ENCODE assay signal across 8 cellular contexts in genomic region chr22:23385301-23386244, GRCh38.
A peak's percentile ranks its signal among the peaks of the same experiment; 100 is the strongest.
DNase-seq lines count a peak whose midpoint lies in the region; ATAC-seq and TF ChIP-seq lines count a peak whose summit lies in the region.

No MANE protein-coding gene starts in this region.

- H2BK20ac ChIP-seq in IMR-90 (ENCODE audit: low read depth, low read length), result no peak overlapping the region

- H4K8ac ChIP-seq in IMR-90 (ENCODE audit: low read depth in 2 of 2, low read length in 2 of 2), result no peak overlapping the region

- H2BK5ac ChIP-seq in IMR-90 (ENCODE audit: low read depth, low read length, poor library complexity, severe bottlenecking), result no peak overlapping the region

- H3K4me1 ChIP-seq in IMR-90 (ENCODE audit: control insufficient read depth, insufficient read depth, low read length) (no peaks in the 10 kb centered on the region), Peyer's patch (peaks cover 0 to 3% (median 0%) of the 10 kb centered on the region in 4 donors)

- H3K4ac ChIP-seq in IMR-90 (ENCODE audit: low read depth, low read length), result no peak overlapping the region

- H3K27ac ChIP-seq in IMR-90 (ENCODE audit: insufficient read depth, low read length) (no peak overlapping the region), Peyer's patch (no peak overlapping the region)

- H2BK15ac ChIP-seq in IMR-90 (ENCODE audit: low read depth, low read length), result no peak overlapping the region

- dilution Hi-C loops in IMR-90 (cut with HindIII; ENCODE audit: low sequenced_read_pairs, unreplicated experiment), result no loop called here

- no peaks in the 10 kb centered on the region for H4K20me1 ChIP-seq in IMR-90 (ENCODE audit: insufficient read depth, low read length)

- CTCF ChIA-PET in IMR-90 (lab: Yijun Ruan, JAX), result interaction anchor here (0.6 to 1.3 kb wide), 16 partner anchors 12 to 501 kb away, joined by 3 to 13 read pairs (median 4); no protein-coding TSS in a partner anchor

- 0% methylated on average over 2 of the region's 20 CpGs; no CpG with 5 or more reads in 1 of the 2 experiments for WGBS in IMR-90 (ENCODE audit: extremely low coverage in 2 of 2, insufficient read length in 1 of 2), 2 experiments

- no peak overlapping the region for H3K23ac ChIP-seq in IMR-90 (ENCODE audit: low read depth, low read length)

- H3K4me1 Mint-ChIP-seq in neural crest cell, result no peaks in the 10 kb centered on the region

- no peaks in the 10 kb centered on the region for H3K27me3 Mint-ChIP-seq in neural crest cell (ENCODE audit: low read depth)

- no peak overlapping the region for H2AK5ac ChIP-seq in IMR-90 (ENCODE audit: low read depth, low read length)

- H3K9ac ChIP-seq in IMR-90 (ENCODE audit: low read depth, low read length), result no peak overlapping the region

- intact Hi-C loops in IMR-90 (cut with micrococcal nuclease), result loop anchor here (1.0 to 2.0 kb wide), 4 partner anchors 63 to 207 kb away; no protein-coding TSS in a partner anchor

- no peak overlapping the region for H3K56ac ChIP-seq in IMR-90 (ENCODE audit: extremely low read depth, insufficient read depth, low read length)

- no peaks in the 10 kb centered on the region for H3K79me1 ChIP-seq in IMR-90 (ENCODE audit: low read depth in 1 of 2, low read length in 2 of 2)

- no peaks in the 10 kb centered on the region for H3K36me3 ChIP-seq in IMR-90 (ENCODE audit: control insufficient read depth, insufficient read depth, low read length)
- H3K36me3 ChIP-seq in Peyer's patch, result no peaks in the 10 kb centered on the region

- H2AK9ac ChIP-seq in IMR-90 (replicated peaks; ENCODE audit: low read depth, low read length, poor library complexity), result no peak overlapping the region

- H2AFZ ChIP-seq in IMR-90 (replicated peaks; ENCODE audit: low read length, poor library complexity), result peak overlapping the region; percentile 84

- H3K27me3 ChIP-seq in IMR-90 (ENCODE audit: control insufficient read depth, insufficient read depth, low read length) (peaks cover 3% of the 10 kb centered on the region; the same call in 1 of the 2 replicates), Peyer's patch (no peaks in the 10 kb centered on the region)

- in situ Hi-C loops in IMR-90 (cut with MboI; ENCODE audit: low sequenced_read_pairs), result no loop called here

- H3K18ac ChIP-seq in IMR-90 (ENCODE audit: low read depth, low read length), result no peak overlapping the region

- H3K14ac ChIP-seq in IMR-90 (replicated peaks; ENCODE audit: low read depth, low read length), result no peak overlapping the region

- H3K9me3 Mint-ChIP-seq in neural crest cell, result no peaks in the 10 kb centered on the region

- peak; percentile 96 for TF ChIP-seq CTCF in IMR-90 (conservative IDR thresholded peaks at IDR 0.05; ENCODE audit: low read depth, low read length)
- peak; percentile 88 to 100 (median 98) for TF ChIP-seq CTCF in Peyer's patch (IDR thresholded peaks at IDR 0.05)
- TF ChIP-seq CTCF in fibroblast of pulmonary artery (IDR thresholded peaks at IDR 0.05; ENCODE audit: low read length, missing control alignments), result peak; percentile 91
- TF ChIP-seq CTCF in neural crest cell (conservative IDR thresholded peaks at IDR 0.05), result peak; percentile 97

- no peak for TF ChIP-seq POLR2A in IMR-90 (IDR thresholded peaks at IDR 0.05; ENCODE audit: low read depth, low read length)
- no peak for TF ChIP-seq POLR2A in Peyer's patch (IDR thresholded peaks at IDR 0.05)

- POLR2A ChIA-PET in IMR-90 (lab: Charles Lee; ENCODE audit: unreplicated experiment), result no interaction called here

- no peak overlapping the region for H4K5ac ChIP-seq in IMR-90 (ENCODE audit: low read depth, low read length)

- no peaks in the 10 kb centered on the region for H3K9me3 ChIP-seq in IMR-90 (ENCODE audit: control insufficient read depth, insufficient read depth, low read length)
- no peaks in the 10 kb centered on the region for H3K9me3 ChIP-seq in Peyer's patch

- TF ChIP-seq RAD21 in IMR-90 (IDR thresholded peaks at IDR 0.05; ENCODE audit: low read length), result peak; percentile 93

- H3K36me3 Mint-ChIP-seq in neural crest cell (ENCODE audit: low read depth), result no peaks in the 10 kb centered on the region

- H3K4me3 ChIP-seq in IMR-90 (ENCODE audit: insufficient read depth, low read depth, low read length), result no peak overlapping the region
- no peak overlapping the region for H3K4me3 ChIP-seq in Peyer's patch
- no peak overlapping the region for H3K4me3 ChIP-seq in fibroblast of pulmonary artery (replicated peaks; ENCODE audit: low read depth, low read length)

- DNase-seq in D341Med (ENCODE audit: low spot score), result peak; percentile 92
- DNase-seq in IMR-90, result peak; percentile 71
- peak; percentile 75 to 91 (median 91) for DNase-seq in Peyer's patch
- peak; percentile 85 to 91 for DNase-seq in activated T-cell treated with anti-CD3 and anti-CD28 coated beads, Interleukin-2, amount 50 U/mL, for 48 hours
- DNase-seq in fibroblast of pulmonary artery (ENCODE audit: low read depth), result peak; percentile 85
- DNase-seq in neural crest cell (ENCODE audit: low read depth, low spot score), result peak; percentile 93
- peak; percentile 87 for DNase-seq in stimulated activated naive CD8-positive, alpha-beta T cell treated with anti-CD3 and anti-CD28 coated beads, Interleukin-15, Interleukin-2, amounts not matched to agents 100 U/mL and 50 U/mL, for 24 hours

- BruUV-seq in IMR-90 (replicated peaks; lab: Mats Ljungman, UMichigan), result no TSS peak

- no peak overlapping the region for H3K27ac Mint-ChIP-seq in neural crest cell (ENCODE audit: unreplicated experiment)

- ATAC-seq in IMR-90 (ENCODE audit: low read depth), result peak; percentile 98
- ATAC-seq in stimulated activated naive CD8-positive, alpha-beta T cell treated with anti-CD3 and anti-CD28 coated beads, Interleukin-15, Interleukin-2, amounts not matched to agents 100 U/mL and 50 U/mL, for 24 hours, result peak; percentile 79
- ATAC-seq in HG03342 (IDR thresholded peaks at IDR 0.05; ENCODE audit: unreplicated experiment), result no peak

- no peak overlapping the region for H2BK120ac ChIP-seq in IMR-90 (ENCODE audit: low read depth, low read length)

- H3K4me3 Mint-ChIP-seq in neural crest cell, result no peak overlapping the region

- H3K4me2 ChIP-seq in IMR-90 (ENCODE audit: low read depth, low read length), result no peak overlapping the region

- H3K9me1 ChIP-seq in IMR-90 (ENCODE audit: insufficient read depth, low read length), result no peaks in the 10 kb centered on the region

- no peak overlapping the region for H4K91ac ChIP-seq in IMR-90 (ENCODE audit: insufficient read depth, low read depth, low read length)

TF ChIP-seq in IMR-90, 13 proteins besides CTCF, POLR2A, EP300 and RAD21:
- peak; percentile 93 for TF ChIP-seq SMC3 (IDR thresholded peaks at IDR 0.05; ENCODE audit: low read depth, low read length)
- no peak for TF ChIP-seq FOS (IDR thresholded peaks at IDR 0.05; ENCODE audit: low read depth, low read length)
